In genomic region chr14:74595006-74595735, GRCh38 we compare ENCODE assay signal across 10 cellular contexts. TPM values are rescaled to one million over a fixed set of nuclear protein-coding genes. Genes with fewer than 3 reads are reported as not detected.
DNase-seq lines count a peak whose midpoint lies in the region; TF ChIP-seq lines count a peak whose summit lies in the region.
"Had no signal": no experiment of that assay in that cellular context is flagged by ENCODE, and none has a peak within 500 bp of the region (broad histone marks: within the 10 kb centered on the region; RNA-seq: fewer than 3 reads in every experiment).

No MANE protein-coding gene starts in this region.

- no peak overlapping the region for H3K4me3 ChIP-seq in ACC112 (ENCODE audit: low read depth, low read length)
- peak overlapping the region in 1 of 2 experiments; percentile 17; a peak in 1 of 4 replicates for H3K4me3 ChIP-seq in SK-N-SH (ENCODE audit: low read depth in 2 of 2, low read length in 1 of 2)
- no peak overlapping the region for H3K4me3 ChIP-seq in foreskin fibroblast (ENCODE audit: low read depth in 1 of 2, low read length in 2 of 2)

- H3K27ac Mint-ChIP-seq in osteocyte (ENCODE audit: unreplicated experiment) = peak overlapping the region; percentile 79
- H3K27ac Mint-ChIP-seq: activated T-cell treated with anti-CD3 and anti-CD28 coated beads, Interleukin-2, amount 50 U/mL, for 24 hours had no signal

- H3K9me3 ChIP-seq in SK-N-SH = no peaks in the 10 kb centered on the region

- H3F3A ChIP-seq in SK-N-SH (replicated peaks; ENCODE audit: insufficient read depth) = peaks cover 29% of the 10 kb centered on the region

- WGBS in SK-N-SH (ENCODE audit: low lambda C conversion rate) = 22% methylated on average over 7 of the region's 15 CpGs

- no peaks in the 10 kb centered on the region for H3K36me3 ChIP-seq in ACC112 (ENCODE audit: insufficient read depth, low read length)
- peaks cover 5 to 15% of the 10 kb centered on the region in 2 experiments for H3K36me3 ChIP-seq in SK-N-SH (replicated peaks in 1 of 2; ENCODE audit: control insufficient read depth in 1 of 2, insufficient read depth in 2 of 2, low read length in 1 of 2)

- no peaks in the 10 kb centered on the region for H3K9me2 ChIP-seq in SK-N-SH

- POLR2A ChIA-PET in SK-N-SH (lab: Yijun Ruan, JAX) = no interaction called here

- DNase-seq in SK-N-SH (peak; percentile 70), foreskin fibroblast (peak; percentile 67 to 85), osteocyte (ENCODE audit: extremely low spot score, unreplicated experiment) (no peak), GM19238 (ENCODE audit: insufficient read length, low spot score) (no peak), NCI-H2171 (lab: John Stamatoyannopoulos, UW) (no peak), SIG-M5 treated with dmso at 0.1 percent for 504 hours (lab: John Stamatoyannopoulos, UW; ENCODE audit: unreplicated experiment) (no peak), foreskin melanocyte (no peak)
- DNase-seq: activated T-cell treated with anti-CD3 and anti-CD28 coated beads, Interleukin-2, amount 50 U/mL, for 24 hours; NCI-H1417 treated with DMSO at 0.1 percent for 48 hours had no signal

- no peaks in the 10 kb centered on the region for H3K9me3 Mint-ChIP-seq in osteocyte (ENCODE audit: unreplicated experiment)
- H3K9me3 Mint-ChIP-seq: activated T-cell treated with anti-CD3 and anti-CD28 coated beads, Interleukin-2, amount 50 U/mL, for 24 hours had no signal

- H3K27me3 Mint-ChIP-seq in osteocyte (ENCODE audit: unreplicated experiment) = no peaks in the 10 kb centered on the region
- H3K27me3 Mint-ChIP-seq: activated T-cell treated with anti-CD3 and anti-CD28 coated beads, Interleukin-2, amount 50 U/mL, for 24 hours had no signal

- peaks cover 46% of the 10 kb centered on the region for H3K36me3 Mint-ChIP-seq in osteocyte (ENCODE audit: unreplicated experiment)

- H3K4me1 ChIP-seq in ACC112 (ENCODE audit: control insufficient read depth, insufficient read depth, low read length, unreplicated experiment) (peaks cover 54% of the 10 kb centered on the region), SK-N-SH (ENCODE audit: control insufficient read depth in 1 of 2, insufficient read depth in 2 of 2, low read depth in 1 of 2, low read length in 1 of 2) (peaks cover 34 to 62% of the 10 kb centered on the region in 2 experiments; a peak in 2 of 4 replicates)

- peaks cover 3% of the 10 kb centered on the region; the same call in 1 of the 2 replicates for H4K20me1 ChIP-seq in SK-N-SH (ENCODE audit: insufficient read depth)

- no peaks in the 10 kb centered on the region for H3K27me3 ChIP-seq in ACC112 (ENCODE audit: insufficient read depth, low read length)
- H3K27me3 ChIP-seq in SK-N-SH (ENCODE audit: insufficient read depth) = no peaks in the 10 kb centered on the region

- H3K4me2 ChIP-seq in SK-N-SH = peak overlapping the region; percentile 80

- H3K27ac ChIP-seq in ACC112 (ENCODE audit: low read depth, low read length) (peak overlapping the region; percentile 52), SK-N-SH (ENCODE audit: low read depth in 2 of 2, low read length in 1 of 2) (peak overlapping the region; percentile 88 to 93)

- peaks cover 27% of the 10 kb centered on the region for H3K79me2 ChIP-seq in ACC112 (ENCODE audit: control insufficient read depth, insufficient read depth, low read length, unreplicated experiment)
- peaks cover 100% of the 10 kb centered on the region for H3K79me2 ChIP-seq in SK-N-SH (ENCODE audit: insufficient read depth)

- CTCF ChIA-PET in SK-N-SH (lab: Yijun Ruan, JAX) = interaction anchor here (0.8 to 3.3 kb wide), 6 partner anchors 8 to 83 kb away, joined by 3 to 20 read pairs (median 6); partner anchors contain the start of gene LTBP2

- peak in 1 of 2 experiments; percentile 38; a peak in 1 of 4 replicates for TF ChIP-seq EP300 in SK-N-SH (IDR thresholded peaks at IDR 0.05; ENCODE audit: borderline replicate concordance in 1 of 2, low read depth in 1 of 2, low read length in 1 of 2)

- H2AFZ ChIP-seq in ACC112 (ENCODE audit: low read length, unreplicated experiment) (peak overlapping the region; percentile 11), SK-N-SH (ENCODE audit: low read depth) (no peak overlapping the region)

- peaks cover 78% of the 10 kb centered on the region for H3K4me1 Mint-ChIP-seq in osteocyte (ENCODE audit: unreplicated experiment)

- no peak overlapping the region for H3K4me3 Mint-ChIP-seq in osteocyte (ENCODE audit: unreplicated experiment)
- H3K4me3 Mint-ChIP-seq: activated T-cell treated with anti-CD3 and anti-CD28 coated beads, Interleukin-2, amount 50 U/mL, for 24 hours had no signal

- no peak for TF ChIP-seq CTCF in SK-N-SH (IDR thresholded peaks at IDR 0.05)
- TF ChIP-seq CTCF in foreskin fibroblast (IDR thresholded peaks at IDR 0.05; ENCODE audit: low read depth, low read length) = no peak
- no peak for TF ChIP-seq CTCF in osteocyte (IDR thresholded peaks at IDR 0.05)

- peak overlapping the region; percentile 63 for H3K9ac ChIP-seq in SK-N-SH

- TF ChIP-seq RAD21 in SK-N-SH (IDR thresholded peaks at IDR 0.05; ENCODE audit: low read length) = no peak

TF ChIP-seq in SK-N-SH, 30 proteins besides CTCF, POLR2A, EP300 and RAD21:
- TF ChIP-seq FOSL2 (IDR thresholded peaks at IDR 0.05; ENCODE audit: borderline replicate concordance, low read depth) = peak; percentile 65; the same call in 1 of the 2 replicates
- no peak for TF ChIP-seq CHD2 (IDR thresholded peaks at IDR 0.05; ENCODE audit: low read length, partially characterized antibody)
- no peak for TF ChIP-seq SMC3 (IDR thresholded peaks at IDR 0.05; ENCODE audit: low read depth, low read length)
- no peak for TF ChIP-seq EZH2phosphoT487 (IDR thresholded peaks at IDR 0.05; ENCODE audit: borderline replicate concordance, low read depth)
- TF ChIP-seq TCF12 (IDR thresholded peaks at IDR 0.05) = peak; percentile 64
- peak; percentile 34; the same call in 1 of the 2 replicates for TF ChIP-seq MAX (IDR thresholded peaks at IDR 0.05; ENCODE audit: low read depth)
- TF ChIP-seq NRF1 (IDR thresholded peaks at IDR 0.05; ENCODE audit: low read depth, low read length) = no peak
- TF ChIP-seq NFIC (IDR thresholded peaks at IDR 0.05; ENCODE audit: borderline replicate concordance) = peak; percentile 74
- TF ChIP-seq POLR2AphosphoS5 (IDR thresholded peaks at IDR 0.05; ENCODE audit: low read depth, low read length) = peak; percentile 60; the same call in 1 of the 2 replicates
- TF ChIP-seq MEF2A (IDR thresholded peaks at IDR 0.05; ENCODE audit: borderline replicate concordance, low read depth) = no peak
- 0 out of 2 replicates have a peak, but pooled peaks have one; percentile 13 for TF ChIP-seq PBX3 (IDR thresholded peaks at IDR 0.05)

RNA-seq across cellular contexts. Expression of gene LTBP2, which starts 16.9 kb away (rescaled TPM):
- 34.4 and 58.8 TPM in 2 replicates for polyA plus RNA-seq in SK-N-SH (2012; rRNA removed)
- 30.9 and 41.3 TPM in 2 replicates for polyA plus RNA-seq in SK-N-SH (2012; cell fraction: cytosol; rRNA removed)
- polyA plus RNA-seq in SK-N-SH (2012; cell fraction: nucleus; rRNA removed) = 136 and 138 TPM in 2 replicates
- 377 and 379 TPM in 2 replicates for total RNA-seq in osteocyte

Comparison
In these comparisons a context has a peak if more than half of its experiments do, and no peak if none do; other contexts are left out.
1. DNase-seq: peak in SK-N-SH (single experiment) and foreskin fibroblast (2 of 2); none in osteocyte (single experiment), GM19238 (single experiment), NCI-H2171 (single experiment), SIG-M5 treated with dmso at 0.1 percent for 504 hours (single experiment) and foreskin melanocyte (single experiment).